In the genomic region with DNA sequence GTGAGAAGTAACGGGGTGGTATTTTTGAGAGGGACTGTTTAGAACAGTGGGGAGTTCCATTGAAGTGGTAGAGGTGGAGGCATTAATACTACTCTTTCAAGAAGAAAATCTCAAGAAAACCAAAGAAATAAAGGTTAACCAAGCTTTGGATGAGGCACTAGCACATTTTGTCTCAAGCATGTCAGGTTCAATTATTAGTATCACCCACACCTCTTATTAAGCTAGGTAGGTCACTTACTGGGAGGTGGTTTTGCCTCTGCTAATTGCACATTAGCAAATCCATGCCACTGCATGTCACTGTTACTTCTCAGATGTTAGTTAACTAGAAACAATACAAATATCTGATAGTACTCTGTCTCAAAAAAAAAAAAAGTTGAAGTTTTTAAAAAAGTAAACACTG, we compare ENCODE assay signal across 25 cellular contexts.
"Had no signal": no experiment of that assay in that cellular context is flagged by ENCODE, and none has a peak within 500 bp of the region (broad histone marks: within the 10 kb centered on the region; RNA-seq: fewer than 3 reads in every experiment).

No MANE protein-coding gene starts in this region.

- H3K27ac ChIP-seq: body of pancreas, esophagus muscularis mucosa, foreskin keratinocyte, heart left ventricle, skin epidermis, thoracic aorta, upper lobe of left lung, vagina had no signal

- H3K9me3 ChIP-seq: body of pancreas, esophagus muscularis mucosa, heart left ventricle, thoracic aorta, upper lobe of left lung, vagina had no signal

- DNase-seq: activated CD4-positive, alpha-beta T cell treated with anti-CD3 and anti-CD28 coated beads for 36 hours; activated CD4-positive, CD25-positive, alpha-beta regulatory T cell; activated naive CD4-positive, alpha-beta T cell; activated T-cell treated with anti-CD3 and anti-CD28 coated beads for 4 hours; activated T-cell treated with anti-CD3 and anti-CD28 coated beads, Interleukin-2, amount 50 U/mL, for 72 hours; aorta; body of pancreas; foreskin keratinocyte; heart left ventricle; hypothalamus; mesendoderm; stimulated activated CD4-positive, alpha-beta T cell treated with anti-CD3 and anti-CD28 coated beads, Interleukin-12 subunit alpha, Interleukin-12 subunit beta, amount 100 ng/mL, for 4 hours; stimulated activated CD4-positive, alpha-beta T cell treated with anti-CD3 and anti-CD28 coated beads, Interleukin-4, amount 100 ng/mL, for 1 hour; T-helper 1 cell; upper lobe of left lung had no signal

- H3K36me3 ChIP-seq: esophagus muscularis mucosa, thoracic aorta, upper lobe of left lung, vagina had no signal

- H3K27me3 ChIP-seq: body of pancreas, esophagus muscularis mucosa, foreskin keratinocyte, heart left ventricle, upper lobe of left lung, vagina had no signal

- H3K27ac Mint-ChIP-seq: activated CD4-positive, alpha-beta T cell treated with anti-CD3 and anti-CD28 coated beads for 36 hours; activated naive CD8-positive, alpha-beta T cell; activated T-cell treated with anti-CD3 and anti-CD28 coated beads, Interleukin-2, amount 50 U/mL, for 72 hours; natural killer cell treated with Interleukin-12 subunit alpha and Interleukin-12 subunit beta and Interleukin-15 and Interleukin-18, amount 100 ng/mL, for 72 hours; stimulated activated naive CD8-positive, alpha-beta T cell treated with anti-CD3 and anti-CD28 coated beads, Interleukin-15, Interleukin-2, amounts not matched to agents 100 ng/mL and 50 ng/mL, for 24 hours; T-helper 2 cell treated with Interferon-gamma antibody and Interleukin-4, amounts not matched to agents 5 μg/mL and 100 μg/mL, for 36 hours had no signal

- ATAC-seq: activated CD4-positive, alpha-beta T cell treated with anti-CD3 and anti-CD28 coated beads for 36 hours; activated T-cell treated with anti-CD3 and anti-CD28 coated beads, Interleukin-2, amount 50 U/mL, for 72 hours; body of pancreas; foreskin keratinocyte; natural killer cell treated with Interleukin-12 subunit alpha and Interleukin-12 subunit beta and Interleukin-15 and Interleukin-18, amount 100 ng/mL, for 72 hours; sciatic nerve had no signal

- H3K27me3 Mint-ChIP-seq: activated CD4-positive, alpha-beta T cell treated with anti-CD3 and anti-CD28 coated beads for 36 hours; activated naive CD8-positive, alpha-beta T cell; natural killer cell treated with Interleukin-12 subunit alpha and Interleukin-12 subunit beta and Interleukin-15 and Interleukin-18, amount 100 ng/mL, for 72 hours; stimulated activated naive CD8-positive, alpha-beta T cell treated with anti-CD3 and anti-CD28 coated beads, Interleukin-15, Interleukin-2, amounts not matched to agents 100 ng/mL and 50 ng/mL, for 24 hours had no signal

- H3K36me3 Mint-ChIP-seq: natural killer cell treated with Interleukin-12 subunit alpha and Interleukin-12 subunit beta and Interleukin-15 and Interleukin-18, amount 100 ng/mL, for 72 hours had no signal

- H3K9me3 Mint-ChIP-seq: activated T-cell treated with anti-CD3 and anti-CD28 coated beads, Interleukin-2, amount 50 U/mL, for 72 hours; natural killer cell treated with Interleukin-12 subunit alpha and Interleukin-12 subunit beta and Interleukin-15 and Interleukin-18, amount 100 ng/mL, for 72 hours; stimulated activated naive CD8-positive, alpha-beta T cell treated with anti-CD3 and anti-CD28 coated beads, Interleukin-15, Interleukin-2, amounts not matched to agents 100 ng/mL and 50 ng/mL, for 24 hours; T-helper 2 cell treated with Interferon-gamma antibody and Interleukin-4, amounts not matched to agents 5 μg/mL and 100 μg/mL, for 36 hours had no signal

- H3K4me3 ChIP-seq: body of pancreas, esophagus muscularis mucosa, heart left ventricle, lung, skin epidermis, thoracic aorta, upper lobe of left lung, vagina had no signal

- H3K4me3 Mint-ChIP-seq: activated CD4-positive, alpha-beta T cell treated with anti-CD3 and anti-CD28 coated beads for 36 hours; activated naive CD8-positive, alpha-beta T cell; activated T-cell treated with anti-CD3 and anti-CD28 coated beads, Interleukin-2, amount 50 U/mL, for 72 hours; natural killer cell treated with Interleukin-12 subunit alpha and Interleukin-12 subunit beta and Interleukin-15 and Interleukin-18, amount 100 ng/mL, for 72 hours; stimulated activated naive CD8-positive, alpha-beta T cell treated with anti-CD3 and anti-CD28 coated beads, Interleukin-15, Interleukin-2, amounts not matched to agents 100 ng/mL and 50 ng/mL, for 24 hours; T-helper 2 cell treated with Interferon-gamma antibody and Interleukin-4, amounts not matched to agents 5 μg/mL and 100 μg/mL, for 36 hours had no signal
